ENCODE assay signal across 8 cellular contexts in the genomic region with DNA sequence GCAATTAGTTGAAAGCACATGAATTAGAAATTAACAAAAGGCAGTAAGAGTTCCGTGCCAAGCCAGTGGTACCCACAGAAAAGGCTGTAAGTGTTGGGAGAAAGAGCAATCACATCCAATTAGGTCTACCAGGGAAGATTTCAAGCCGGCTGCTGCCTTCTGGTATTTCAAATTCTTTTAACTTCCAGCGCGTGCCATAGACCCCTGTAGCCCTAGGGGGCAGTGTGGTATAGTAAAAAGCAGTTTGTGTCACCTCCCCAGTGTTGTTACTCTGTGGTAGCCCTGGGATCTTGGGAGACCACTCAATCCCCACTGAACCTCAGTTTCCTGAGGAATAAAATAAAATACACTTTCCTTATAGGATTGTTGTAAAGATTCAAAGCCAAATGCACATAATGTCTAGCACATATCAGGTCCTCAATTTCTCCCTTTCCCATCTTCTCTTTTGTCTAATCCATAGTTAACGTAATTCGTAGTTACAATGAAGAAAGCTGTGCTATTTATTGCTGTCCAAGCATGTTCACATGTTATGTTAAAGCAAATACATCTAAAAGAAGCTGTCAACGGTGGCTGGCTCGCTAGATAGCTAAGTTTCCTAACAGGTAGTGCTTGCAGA.
DNase-seq lines count a peak whose midpoint lies in the region; ATAC-seq and TF ChIP-seq lines count a peak whose summit lies in the region.

No MANE protein-coding gene starts in this region.

- TF ChIP-seq CTCF in AG04450 (IDR thresholded peaks at IDR 0.05; ENCODE audit: low read depth, low read length), result peak; percentile 60
- TF ChIP-seq CTCF in GM12874 (IDR thresholded peaks at IDR 0.05; ENCODE audit: insufficient read depth, low read depth, low read length), result peak; percentile 63
- peak; percentile 63 to 76 for TF ChIP-seq CTCF in brain (conservative IDR thresholded peaks at IDR 0.05)
- peak; percentile 53 for TF ChIP-seq CTCF in lower lobe of right lung (IDR thresholded peaks at IDR 0.05)
- TF ChIP-seq CTCF in colonic mucosa (IDR thresholded peaks at IDR 0.05), result no peak

- H3K27me3 ChIP-seq in AG04450 (ENCODE audit: control insufficient read depth, insufficient read depth, low read length), result no peaks in the 10 kb centered on the region
- no peaks in the 10 kb centered on the region for H3K27me3 ChIP-seq in lower lobe of right lung (ENCODE audit: low read depth)
- H3K27me3 ChIP-seq in colonic mucosa, result no peaks in the 10 kb centered on the region

- POLR2A ChIA-PET in AG04450 (lab: Yijun Ruan, JAX), result no interaction called here

- H3K27ac ChIP-seq in AG04450 (ENCODE audit: low read depth, low read length), result no peak overlapping the region
- H3K27ac ChIP-seq in lower lobe of right lung, result no peak overlapping the region
- H3K27ac ChIP-seq in colonic mucosa, result no peak overlapping the region

- intact Hi-C loops in lower lobe of right lung (cut with DNase I) (no loop called here), colonic mucosa (cut with DNase I) (no loop called here)

- ATAC-seq in HG02884 (IDR thresholded peaks at IDR 0.05; ENCODE audit: unreplicated experiment) (peak; percentile 86), lower lobe of right lung (peak; percentile 64 to 74), HG03108 (IDR thresholded peaks at IDR 0.05; ENCODE audit: unreplicated experiment) (no peak)

- no peak overlapping the region for H3K9ac ChIP-seq in colonic mucosa (ENCODE audit: low read depth in 2 of 2, low read length in 2 of 2)

- H3K27ac Mint-ChIP-seq in brain, result peak overlapping the region in 1 of 5 experiments; percentile 15

- H3K4me3 ChIP-seq in AG04450 (ENCODE audit: low read depth, low read length), result no peak overlapping the region
- H3K4me3 ChIP-seq in lower lobe of right lung, result no peak overlapping the region
- H3K4me3 ChIP-seq in colonic mucosa, result no peak overlapping the region

- DNase-seq in AG04450 (ENCODE audit: low read depth, low spot score), result no peak
- peak; percentile 1 for DNase-seq in NCI-H2107 (lab: John Stamatoyannopoulos, UW)
- DNase-seq in lower lobe of right lung, result no peak
- DNase-seq in colonic mucosa, result no peak

- H3K27me3 Mint-ChIP-seq in brain, result peaks cover 4% of the 10 kb centered on the region

- peak overlapping the region in 2 of 5 experiments; percentile 53 to 60 for H3K4me3 Mint-ChIP-seq in brain

- H3K9me3 Mint-ChIP-seq in brain, result peaks cover 0 to 5% (median 0%) of the 10 kb centered on the region in 5 experiments

- peaks cover 10% of the 10 kb centered on the region for H3K4me1 Mint-ChIP-seq in brain

- CTCF ChIA-PET in AG04450 (lab: Charles Lee), result interaction anchor here (0.9 to 2.6 kb wide), 9 partner anchors 9 to 784 kb away, joined by 3 to 16 read pairs (median 3); no protein-coding TSS in a partner anchor

- H3K36me3 Mint-ChIP-seq in brain, result no peaks in the 10 kb centered on the region

- H3K36me3 ChIP-seq in lower lobe of right lung (no peaks in the 10 kb centered on the region), colonic mucosa (no peaks in the 10 kb centered on the region)

- H3K9me3 ChIP-seq in AG04450 (ENCODE audit: control insufficient read depth, insufficient read depth, low read length) (no peaks in the 10 kb centered on the region), lower lobe of right lung (no peaks in the 10 kb centered on the region), colonic mucosa (no peaks in the 10 kb centered on the region)

- no peaks in the 10 kb centered on the region for H3K4me1 ChIP-seq in lower lobe of right lung
- H3K4me1 ChIP-seq in colonic mucosa, result no peaks in the 10 kb centered on the region
